In genomic region chr5:34959323-34959722, GRCh38 we compare ENCODE assay signal across 8 cellular contexts. TPM values are rescaled to one million over a fixed set of nuclear protein-coding genes. Genes with fewer than 3 reads are reported as not detected.
A peak's percentile ranks its signal among the peaks of the same experiment; 100 is the strongest.
DNase-seq lines count a peak whose midpoint lies in the region; ATAC-seq and TF ChIP-seq lines count a peak whose summit lies in the region.

No MANE protein-coding gene starts in this region.

- intact Hi-C loops in thyroid gland (cut with DNase I) = no loop called here

- H3K9me3 ChIP-seq in thyroid gland = no peaks in the 10 kb centered on the region

- no peak for TF ChIP-seq CTCF in GM12865 (IDR thresholded peaks at IDR 0.05; ENCODE audit: insufficient read depth, low read depth, low read length, missing control alignments)
- TF ChIP-seq CTCF in epithelial cell of proximal tubule (conservative IDR thresholded peaks at IDR 0.05; ENCODE audit: low read depth, low read length) = no peak
- TF ChIP-seq CTCF in thyroid gland (IDR thresholded peaks at IDR 0.05) = no peak

- DNase-seq in GM12865 (ENCODE audit: low read depth) = peak; percentile 85
- DNase-seq in epithelial cell of proximal tubule (ENCODE audit: low read depth) = peak; percentile 74
- no peak for DNase-seq in NCI-H146 treated with DMSO at 0.1 percent for 48 hours (lab: John Stamatoyannopoulos, UW; ENCODE audit: unreplicated experiment)
- no peak for DNase-seq in thyroid gland
- no peak for DNase-seq in OCI-M1 (lab: John Stamatoyannopoulos, UW)
- DNase-seq in SHP77 treated with DMSO at 0.1 percent for 48 hours (lab: John Stamatoyannopoulos, UW) = no peak

- no peak for TF ChIP-seq POLR2A in thyroid gland (IDR thresholded peaks at IDR 0.05)

- H3K4me3 ChIP-seq in GM12865 (ENCODE audit: low read depth, low read length) = no peak overlapping the region
- no peak overlapping the region for H3K4me3 ChIP-seq in epithelial cell of proximal tubule (ENCODE audit: low read depth, low read length)
- H3K4me3 ChIP-seq in thyroid gland (replicated peaks in 1 of 3) = no peak overlapping the region

- no peaks in the 10 kb centered on the region for H3K4me1 ChIP-seq in thyroid gland

- no peaks in the 10 kb centered on the region for H3K27me3 ChIP-seq in thyroid gland

- ATAC-seq in GM21367 (IDR thresholded peaks at IDR 0.05; ENCODE audit: unreplicated experiment) = peak; percentile 91
- peak; percentile 93 for ATAC-seq in HG03469 (IDR thresholded peaks at IDR 0.05; ENCODE audit: unreplicated experiment)

- no peak overlapping the region for H3K27ac ChIP-seq in thyroid gland

- WGBS in thyroid gland, 2 donors = 78 to 97% methylated on average over 1 of the region's 1 CpG

- H3K36me3 ChIP-seq in thyroid gland = peaks cover 4 to 9% of the 10 kb centered on the region in 2 donors

RNA-seq across cellular contexts. Expression of gene DNAJC21, which starts 30.0 kb away (rescaled TPM):
- total RNA-seq in epithelial cell of proximal tubule = 24.7 and 27.2 TPM in 2 replicates
- 10 to 100 TPM; 33.5 to 68.1 (median 48.4) TPM for total RNA-seq in thyroid gland

RNA-seq across cellular contexts. Expression of gene BRIX1, which starts 43.8 kb away (rescaled TPM):
- total RNA-seq in epithelial cell of proximal tubule = 41.5 and 66.9 TPM in 2 replicates
- 10 to 100 TPM; 16.2 to 24.5 (median 20.8) TPM for total RNA-seq in thyroid gland

RNA-seq across cellular contexts. Expression of gene RAD1, which starts 44.0 kb away (rescaled TPM):
- total RNA-seq in epithelial cell of proximal tubule (20.5 and 40.3 TPM in 2 replicates), thyroid gland (10 to 100 TPM; 31.1 to 40.7 (median 37.5) TPM)

Comparison
In these comparisons a context has a peak if more than half of its experiments do, and no peak if none do; other contexts are left out.
1. DNase-seq: peak in GM12865 (single experiment) and epithelial cell of proximal tubule (single experiment); none in NCI-H146 treated with DMSO at 0.1 percent for 48 hours (single experiment), thyroid gland (0 of 2), OCI-M1 (single experiment) and SHP77 treated with DMSO at 0.1 percent for 48 hours (single experiment).